8 cellular contexts compared by ENCODE assay signal in the genomic region with DNA sequence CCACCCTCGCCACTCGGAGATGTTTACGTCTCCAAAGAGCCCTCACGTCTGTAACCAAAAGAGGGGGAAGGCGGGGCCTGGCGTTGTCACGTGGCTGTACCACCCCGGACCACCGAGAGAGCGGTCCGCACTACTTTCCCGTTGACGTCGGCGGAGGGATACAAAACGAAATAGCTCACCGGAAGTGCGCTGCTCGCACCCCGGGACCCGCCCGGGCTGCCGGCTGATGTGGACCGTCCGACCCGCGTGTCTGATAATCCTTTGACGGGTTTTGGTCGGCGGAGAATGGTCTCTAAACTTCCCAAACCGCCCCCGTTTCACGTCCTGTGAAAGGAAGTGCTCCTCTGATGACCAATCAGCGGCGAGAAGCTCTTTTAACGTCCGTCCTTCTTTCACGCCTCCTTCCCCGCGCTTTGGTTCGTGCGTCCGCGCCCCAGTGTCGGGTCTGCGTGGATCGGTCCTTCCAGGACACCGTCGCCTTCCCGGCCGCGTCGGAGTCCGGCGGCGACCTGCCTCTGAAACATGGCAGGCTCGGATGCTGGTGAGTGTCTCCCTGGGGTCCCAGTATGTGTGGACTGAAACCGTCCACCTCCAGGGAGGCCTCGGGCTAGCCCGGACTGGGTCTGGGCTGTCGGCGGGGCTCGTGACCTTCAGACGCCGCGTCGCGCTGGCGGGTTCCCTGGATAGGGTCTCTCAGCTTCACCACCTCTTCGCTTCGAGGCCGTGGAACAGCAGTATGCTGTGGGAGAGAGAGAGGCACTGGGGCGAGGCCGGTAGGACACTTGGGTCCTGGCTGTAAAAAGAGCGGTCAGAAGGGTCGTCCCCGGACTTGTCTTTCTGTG. TPM values are rescaled to one million over a fixed set of nuclear protein-coding genes. Genes with fewer than 3 reads are reported as not detected.
DNase-seq lines count a peak whose midpoint lies in the region; TF ChIP-seq lines count a peak whose summit lies in the region.

A gene with protein sequence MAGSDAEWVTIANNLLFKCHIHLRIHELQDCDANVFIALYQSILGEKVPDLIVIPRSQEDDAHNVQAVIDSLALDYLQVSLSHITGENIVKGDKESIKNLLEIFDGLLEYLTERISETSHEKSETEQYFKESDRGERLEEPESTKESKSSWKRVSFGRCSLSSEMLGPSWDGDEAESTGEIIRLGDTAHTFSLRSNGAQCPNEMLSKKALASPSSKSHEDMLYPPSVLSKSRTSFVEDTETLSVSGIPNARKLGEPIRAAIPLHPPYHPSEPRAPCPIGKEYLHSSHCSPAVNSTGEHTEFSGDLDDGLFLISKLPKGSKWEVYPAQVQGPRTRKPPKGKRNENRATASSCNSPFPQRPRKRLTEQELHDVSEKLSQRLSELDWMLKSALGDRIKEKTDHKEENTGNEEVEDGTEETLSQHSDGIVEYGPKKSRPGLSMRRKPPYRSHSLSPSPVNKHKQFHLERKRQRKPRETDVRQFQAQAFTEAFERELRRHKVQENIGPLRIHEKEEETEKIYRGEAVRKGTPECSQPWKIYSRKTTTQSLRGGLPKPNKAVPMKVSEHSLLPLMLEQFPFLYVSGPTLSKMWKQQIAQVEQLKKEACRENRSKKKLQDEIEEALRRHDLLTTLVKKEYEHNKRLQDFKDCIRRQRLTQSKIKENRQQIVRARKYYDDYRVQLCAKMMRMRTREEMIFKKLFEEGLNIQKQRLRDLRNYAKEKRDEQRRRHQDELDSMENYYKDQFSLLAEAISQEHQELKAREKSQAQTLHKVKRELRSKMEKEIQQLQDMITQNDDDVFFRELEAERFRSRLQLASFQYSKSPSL (plus strand): TSS at position 402 of the 842 bp plus-strand sequence. CDS start 121 bp downstream, at position 523.

- peak within 1 kb of the TSS; percentile 100 for H3K4me3 ChIP-seq in fibroblast of pulmonary artery (replicated peaks; ENCODE audit: low read depth, low read length)
- H3K4me3 ChIP-seq in neural progenitor cell, result peak within 1 kb of the TSS; percentile 93

- peaks cover 30% of the 10 kb centered on the region for H3K4me1 Mint-ChIP-seq in neural progenitor cell

- no peaks in the 10 kb centered on the region for H3K9me3 Mint-ChIP-seq in neural progenitor cell

- no peaks in the 10 kb centered on the region for H3K9me3 ChIP-seq in neural progenitor cell (ENCODE audit: low read depth)

- peak within 1 kb of the TSS; percentile 96 for H3K4me2 ChIP-seq in neural progenitor cell

- H3K4me3 Mint-ChIP-seq in neural progenitor cell, result peak within 1 kb of the TSS; percentile 100

- H3K36me3 ChIP-seq in neural progenitor cell, result peaks cover 33% of the 10 kb centered on the region

- H3K27me3 ChIP-seq in neural progenitor cell, result no peaks in the 10 kb centered on the region

- peaks cover 12% of the 10 kb centered on the region for H3K27me3 Mint-ChIP-seq in neural progenitor cell (ENCODE audit: insufficient read depth, low read depth)

- H3F3A ChIP-seq in neural progenitor cell (ENCODE audit: low read depth), result peaks cover 48% of the 10 kb centered on the region

- H3K9ac ChIP-seq in neural progenitor cell, result peak within 1 kb of the TSS; percentile 100

- H3K79me2 ChIP-seq in neural progenitor cell (ENCODE audit: low read depth), result peaks cover 93% of the 10 kb centered on the region

- peak within 1 kb of the TSS; percentile 79 for H2AFZ ChIP-seq in neural progenitor cell (replicated peaks)

- TF ChIP-seq POLR2A in Raji (IDR thresholded peaks at IDR 0.05; ENCODE audit: insufficient read depth, low read depth, low read length), result peak; percentile 66

- H3K36me3 Mint-ChIP-seq in neural progenitor cell, result peaks cover 44% of the 10 kb centered on the region

- peak; percentile 98 for DNase-seq in EL
- peak; percentile 97 for DNase-seq in H4 (ENCODE audit: low spot score)
- peak; percentile 95 for DNase-seq in M059J (ENCODE audit: low read depth)
- DNase-seq in activated T-helper 9 cell treated with anti-CD3 and anti-CD28 coated beads, Interleukin-2, amount 50 U/mL, for 16 hours (ENCODE audit: low read depth), result peak; percentile 90
- peak; percentile 99 for DNase-seq in fibroblast of pulmonary artery (ENCODE audit: low read depth)
- peak; percentile 96 for DNase-seq in neural progenitor cell (ENCODE audit: low spot score)
- peak; percentile 95 for DNase-seq in stromal cell of bone marrow (ENCODE audit: low read depth)

- no peak for TF ChIP-seq CTCF in fibroblast of pulmonary artery (IDR thresholded peaks at IDR 0.05; ENCODE audit: low read length, missing control alignments)
- no peak for TF ChIP-seq CTCF in neural progenitor cell (IDR thresholded peaks at IDR 0.05)

- peaks cover 20% of the 10 kb centered on the region for H3K4me1 ChIP-seq in neural progenitor cell

- H4K20me1 ChIP-seq in neural progenitor cell (ENCODE audit: low read depth), result peaks cover 61% of the 10 kb centered on the region

- peak within 1 kb of the TSS; percentile 100 for H3K27ac Mint-ChIP-seq in neural progenitor cell

- peak within 1 kb of the TSS; percentile 96 for H3K27ac ChIP-seq in neural progenitor cell

RNA-seq across cellular contexts. Expression of the gene that starts here (rescaled TPM):
- 23.3 and 24.6 TPM in 2 replicates for total RNA-seq in H4 (2014; rRNA removed; shearing (Covaris generic))
- 8.2 and 14.0 TPM in 2 replicates for total RNA-seq in M059J (2014; rRNA removed; shearing (Covaris generic))
- 75.4 and 76.9 TPM in 2 replicates for total RNA-seq in neural progenitor cell (ENCODE audit: low replicate concordance)

Comparison
In these comparisons a context has a peak if more than half of its experiments do, and no peak if none do; other contexts are left out.
1. Peak in every context shown above with its lines: DNase-seq, H3K4me3 ChIP-seq and H3K27ac ChIP-seq.